Comparison of ENCODE assay signal across 5 cellular contexts in the genomic region with DNA sequence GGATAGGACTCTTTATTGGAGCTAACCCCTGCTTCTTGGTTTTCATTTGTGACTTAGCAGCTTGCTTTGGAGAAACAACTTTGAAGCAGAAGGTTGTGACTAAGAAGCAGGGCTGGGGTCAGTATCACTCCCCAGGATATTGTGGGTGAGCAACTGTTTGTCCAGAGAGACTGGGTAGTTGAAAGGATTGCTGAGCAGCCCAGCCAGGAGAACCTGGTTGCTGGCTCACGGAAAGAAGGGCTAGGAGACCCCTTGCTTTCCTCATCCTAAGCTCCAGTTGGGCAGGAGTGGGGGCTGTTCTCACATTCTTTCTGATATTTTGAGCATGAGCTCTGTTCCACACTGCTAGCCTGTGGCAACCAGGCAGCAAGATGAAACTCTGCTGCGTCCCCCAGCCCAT.
"Had no signal": no experiment of that assay in that cellular context is flagged by ENCODE, and none has a peak within 500 bp of the region (broad histone marks: within the 10 kb centered on the region; RNA-seq: fewer than 3 reads in every experiment).

No MANE protein-coding gene starts in this region.

- H3K27ac ChIP-seq: HL-60 had no signal

- H3K4me3 ChIP-seq: K562 had no signal

- H3K4me1 Mint-ChIP-seq: IgD-negative memory B cell had no signal

- DNase-seq: IMR-90 had no signal

- H3K36me3 Mint-ChIP-seq: IgD-negative memory B cell had no signal

- H3K27ac Mint-ChIP-seq: IgD-negative memory B cell had no signal

- H3K4me3 Mint-ChIP-seq: IgD-negative memory B cell had no signal

- H3K27me3 Mint-ChIP-seq: IgD-negative memory B cell had no signal

- ATAC-seq: HepG2, K562 had no signal
